8 cellular contexts compared by ENCODE assay signal in the genomic region with DNA sequence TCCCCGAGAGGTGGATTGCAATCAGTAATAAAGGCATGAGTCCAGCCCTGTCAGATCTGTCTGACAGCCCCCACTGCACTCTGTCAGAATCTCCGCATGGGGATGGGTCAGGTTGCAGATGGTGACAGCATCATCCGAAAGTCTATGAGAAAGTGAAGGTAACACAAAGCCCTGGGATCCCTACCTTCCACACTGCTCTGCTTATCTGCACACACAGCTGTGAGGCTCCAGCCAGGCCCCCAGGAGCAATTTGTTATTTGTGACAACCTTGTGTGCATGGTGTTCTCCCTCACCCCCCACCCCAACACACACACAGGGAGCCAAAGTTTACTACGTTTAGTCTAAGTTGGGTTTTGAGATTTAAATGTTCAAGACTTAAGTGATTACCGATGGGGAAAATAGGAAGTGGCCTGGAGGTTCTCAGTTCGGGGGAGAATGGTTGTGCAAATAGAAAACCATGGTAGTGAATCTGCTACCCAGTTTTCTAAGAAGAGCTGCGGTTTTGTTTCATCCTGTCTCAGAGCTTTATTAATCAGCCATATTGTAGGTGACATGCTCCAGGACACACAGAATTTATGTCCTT.
DNase-seq lines count a peak whose midpoint lies in the region; ATAC-seq and TF ChIP-seq lines count a peak whose summit lies in the region.

No MANE protein-coding gene starts in this region.

- intact Hi-C loops in ovary (cut with DNase I): no loop called here

- H3K4me1 ChIP-seq in ovary (ENCODE audit: insufficient read depth) (no peaks in the 10 kb centered on the region), smooth muscle cell (ENCODE audit: low read depth) (no peaks in the 10 kb centered on the region)

- no peak for TF ChIP-seq EP300 in ovary (IDR thresholded peaks at IDR 0.05)

- H2AFZ ChIP-seq in smooth muscle cell (ENCODE audit: low read depth): no peak overlapping the region

- TF ChIP-seq POLR2A in ovary (IDR thresholded peaks at IDR 0.05): no peak

- H4K20me1 ChIP-seq in smooth muscle cell (ENCODE audit: low read depth): no peaks in the 10 kb centered on the region

- no peaks in the 10 kb centered on the region for H3K9me3 ChIP-seq in ovary
- no peaks in the 10 kb centered on the region for H3K9me3 ChIP-seq in smooth muscle cell (replicated peaks; ENCODE audit: low read depth)

- H3K4me3 ChIP-seq in GM12865 (ENCODE audit: low read depth, low read length) (peak overlapping the region; percentile 0), ovary (no peak overlapping the region), smooth muscle cell (no peak overlapping the region)

- H3K27me3 ChIP-seq in ovary: no peaks in the 10 kb centered on the region
- no peaks in the 10 kb centered on the region for H3K27me3 ChIP-seq in smooth muscle cell (ENCODE audit: low read depth)

- DNase-seq in GM12865 (ENCODE audit: low read depth) (peak; percentile 83), ovary (no peak), NCI-H1105 treated with DMSO at 0.1 percent for 48 hours (lab: John Stamatoyannopoulos, UW) (no peak), NCI-H146 (lab: John Stamatoyannopoulos, UW) (no peak), smooth muscle cell (lab: John Stamatoyannopoulos, UW; ENCODE audit: unreplicated experiment) (no peak)
- DNase-seq in activated effector memory CD4-positive, alpha-beta T cell treated with anti-CD3 and anti-CD28 coated beads, Interleukin-2, amount 50 U/mL, for 16 hours: peak; percentile 65

- 63 to 73% (median 64%) methylated on average over 7 of the region's 7 CpGs for WGBS in ovary, 3 donors
- 71% methylated on average over 7 of the region's 7 CpGs for WGBS in smooth muscle cell (ENCODE audit: low lambda C conversion rate)

- no peak overlapping the region for H3K27ac ChIP-seq in ovary
- no peak overlapping the region for H3K27ac ChIP-seq in smooth muscle cell (ENCODE audit: low read depth)

- H3K79me2 ChIP-seq in smooth muscle cell (ENCODE audit: low read depth): no peaks in the 10 kb centered on the region

- no peaks in the 10 kb centered on the region for H3F3A ChIP-seq in smooth muscle cell (ENCODE audit: low read depth)

- H3K9ac ChIP-seq in smooth muscle cell (ENCODE audit: low read depth): no peak overlapping the region

- H3K4me2 ChIP-seq in smooth muscle cell: no peak overlapping the region

- ATAC-seq in GM21360 (IDR thresholded peaks at IDR 0.05; ENCODE audit: unreplicated experiment): peak; percentile 77
- peak; percentile 57 for ATAC-seq in HG03442 (IDR thresholded peaks at IDR 0.05; ENCODE audit: unreplicated experiment)

- TF ChIP-seq CTCF in GM12865 (IDR thresholded peaks at IDR 0.05; ENCODE audit: insufficient read depth, low read depth, low read length, missing control alignments) (no peak), ovary (IDR thresholded peaks at IDR 0.05) (no peak), smooth muscle cell (IDR thresholded peaks at IDR 0.05; ENCODE audit: borderline replicate concordance, insufficient read depth, poor library complexity, severe bottlenecking) (no peak)

- H3K36me3 ChIP-seq in ovary (no peaks in the 10 kb centered on the region), smooth muscle cell (ENCODE audit: low read depth) (no peaks in the 10 kb centered on the region)

Comparison
In these comparisons a context has a peak if more than half of its experiments do, and no peak if none do; other contexts are left out.
1. DNase-seq: peak in GM12865 (single experiment) and activated effector memory CD4-positive, alpha-beta T cell treated with anti-CD3 and anti-CD28 coated beads, Interleukin-2, amount 50 U/mL, for 16 hours (single experiment); none in ovary (0 of 5), NCI-H1105 treated with DMSO at 0.1 percent for 48 hours (single experiment), NCI-H146 (single experiment) and smooth muscle cell (single experiment).